1 cellular context compared by ENCODE assay signal in the genomic region with DNA sequence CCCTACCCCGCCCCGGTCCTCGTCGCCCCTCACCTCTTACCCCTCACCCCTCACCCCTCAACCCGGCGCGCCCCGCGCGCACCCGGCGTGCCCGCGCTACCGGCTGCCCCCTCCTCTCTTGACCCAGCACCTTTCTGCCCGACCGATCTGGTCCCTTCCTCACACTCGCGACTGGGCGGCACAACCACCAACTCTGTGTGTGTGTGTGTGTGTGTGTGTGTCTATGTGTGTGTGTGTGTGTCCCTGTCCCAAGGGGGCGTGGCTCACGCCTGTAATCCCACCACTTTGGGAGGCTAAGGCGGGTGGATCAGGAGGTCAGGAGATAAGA. TPM values are rescaled to one million over a fixed set of nuclear protein-coding genes. Genes with fewer than 3 reads are reported as not detected.
"Had no signal": no experiment of that assay in that cellular context is flagged by ENCODE, and none has a peak within 500 bp of the region (broad histone marks: within the 10 kb centered on the region; RNA-seq: fewer than 3 reads in every experiment).

No MANE protein-coding gene starts in this region.

RNA-seq across cellular contexts. Expression of gene CHRFAM7A, which starts 0.3 kb away (rescaled TPM):
- total RNA-seq: epithelial cell of proximal tubule had no signal

RNA-seq across cellular contexts. Expression of gene GOLGA8R, which starts 20.4 kb away (rescaled TPM):
- total RNA-seq: epithelial cell of proximal tubule had no signal
